21 cellular contexts compared by ENCODE assay signal in the genomic region with DNA sequence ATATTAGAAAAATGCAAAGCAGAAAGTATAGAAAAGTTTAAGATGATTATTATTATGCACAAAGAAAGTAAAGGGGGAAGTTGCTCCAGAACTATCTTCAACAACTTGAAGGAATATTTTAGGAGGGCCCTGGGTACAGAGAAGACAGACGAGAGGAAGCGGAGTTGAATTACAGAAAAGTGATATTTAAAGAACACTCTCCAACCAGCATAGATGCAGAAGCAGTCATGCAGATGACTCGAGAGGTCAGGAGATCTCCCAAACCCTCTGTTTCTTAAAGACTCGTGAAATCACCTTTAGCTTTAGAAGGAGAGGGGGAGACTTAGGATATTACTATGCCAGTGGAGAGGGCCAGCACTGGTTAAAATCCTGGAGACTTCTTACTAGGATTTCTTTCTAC. TPM values are rescaled to one million over a fixed set of nuclear protein-coding genes. Genes with fewer than 3 reads are reported as not detected.
"Had no signal": no experiment of that assay in that cellular context is flagged by ENCODE, and none has a peak within 500 bp of the region (broad histone marks: within the 10 kb centered on the region; RNA-seq: fewer than 3 reads in every experiment).

No MANE protein-coding gene starts in this region.

- H3K27ac ChIP-seq: esophagus squamous epithelium, gastroesophageal sphincter, skin epidermis, testis, tibial nerve, upper lobe of right lung, vagina had no signal

- H3K27me3 ChIP-seq: testis, tibial nerve, upper lobe of right lung, vagina had no signal

- H3K27ac Mint-ChIP-seq: dendritic cell treated with granulocyte-macrophage colony-stimulating factor and Interleukin-4, amounts not matched to agents 40 ng/mL and 50 ng/mL, for 4 days; effector memory CD8-positive, alpha-beta T cell; immature natural killer cell; natural killer cell; stimulated activated naive B cell treated with anti-CD40 and anti-IgM and Interleukin-4, amounts not matched to agents 10 μg/mL and 1 μg/mL and 100 μg/mL, for 72 hours had no signal

- H3K9me3 Mint-ChIP-seq: dendritic cell treated with granulocyte-macrophage colony-stimulating factor and Interleukin-4, amounts not matched to agents 40 ng/mL and 50 ng/mL, for 4 days; effector memory CD8-positive, alpha-beta T cell; immature natural killer cell; natural killer cell; stimulated activated naive B cell treated with anti-CD40 and anti-IgM and Interleukin-4, amounts not matched to agents 10 μg/mL and 1 μg/mL and 100 μg/mL, for 72 hours; stimulated activated naive CD8-positive, alpha-beta T cell treated with anti-CD3 and anti-CD28 coated beads, Interleukin-15, amount 100 ng/mL, for 72 hours had no signal

- ATAC-seq: effector memory CD8-positive, alpha-beta T cell; gastroesophageal sphincter; left ventricle myocardium superior; natural killer cell; sciatic nerve; stimulated activated naive B cell treated with anti-CD40 and anti-IgM and Interleukin-4, amounts not matched to agents 10 μg/mL and 1 μg/mL and 100 μg/mL, for 72 hours; stimulated activated naive CD8-positive, alpha-beta T cell treated with anti-CD3 and anti-CD28 coated beads, Interleukin-15, amount 100 ng/mL, for 72 hours; upper lobe of right lung had no signal

- H3K4me3 ChIP-seq: esophagus squamous epithelium, gastroesophageal sphincter, lung, skin epidermis, testis, tibial nerve, upper lobe of right lung, vagina had no signal

- DNase-seq: effector memory CD8-positive, alpha-beta T cell; esophagus squamous epithelium; foreskin fibroblast; glutamatergic neuron; immature natural killer cell; left ventricle myocardium superior; mesendoderm; natural killer cell; stimulated activated CD4-positive, alpha-beta T cell treated with anti-CD3 and anti-CD28 coated beads, Interleukin-2, amount 100 ng/mL, for 24 hours; stimulated activated CD4-positive, alpha-beta T cell treated with anti-CD3 and anti-CD28 coated beads, Interleukin-4, amount 100 ng/mL, for 4 hours; stimulated activated naive B cell treated with anti-CD40 and anti-IgM and Interleukin-4, amounts not matched to agents 10 μg/mL and 1 μg/mL and 100 μg/mL, for 72 hours; stimulated activated naive CD8-positive, alpha-beta T cell treated with anti-CD3 and anti-CD28 coated beads, Interleukin-15, amount 100 ng/mL, for 72 hours; testis; upper lobe of right lung had no signal

- H3K4me1 ChIP-seq: esophagus squamous epithelium, gastroesophageal sphincter, testis, upper lobe of right lung, vagina had no signal

- H3K4me3 Mint-ChIP-seq: dendritic cell treated with granulocyte-macrophage colony-stimulating factor and Interleukin-4, amounts not matched to agents 40 ng/mL and 50 ng/mL, for 4 days; effector memory CD8-positive, alpha-beta T cell; immature natural killer cell; natural killer cell; stimulated activated naive B cell treated with anti-CD40 and anti-IgM and Interleukin-4, amounts not matched to agents 10 μg/mL and 1 μg/mL and 100 μg/mL, for 72 hours; stimulated activated naive CD8-positive, alpha-beta T cell treated with anti-CD3 and anti-CD28 coated beads, Interleukin-15, amount 100 ng/mL, for 72 hours had no signal

- H3K27me3 Mint-ChIP-seq: stimulated activated naive CD8-positive, alpha-beta T cell treated with anti-CD3 and anti-CD28 coated beads, Interleukin-15, amount 100 ng/mL, for 72 hours had no signal

- H3K36me3 ChIP-seq: esophagus squamous epithelium, gastroesophageal sphincter, tibial nerve, upper lobe of right lung, vagina had no signal

- H3K9me3 ChIP-seq: esophagus squamous epithelium, gastroesophageal sphincter, testis, tibial nerve, upper lobe of right lung, vagina had no signal

- H3K4me1 Mint-ChIP-seq: immature natural killer cell; natural killer cell; stimulated activated naive B cell treated with anti-CD40 and anti-IgM and Interleukin-4, amounts not matched to agents 10 μg/mL and 1 μg/mL and 100 μg/mL, for 72 hours had no signal

- H3K36me3 Mint-ChIP-seq: immature natural killer cell; natural killer cell; stimulated activated naive B cell treated with anti-CD40 and anti-IgM and Interleukin-4, amounts not matched to agents 10 μg/mL and 1 μg/mL and 100 μg/mL, for 72 hours had no signal

RNA-seq across cellular contexts. Expression of a gene that starts 8.6 kb away (rescaled TPM):
- total RNA-seq: vagina had no signal
- polyA plus RNA-seq: immature natural killer cell had no signal
